ENCODE assay signal across 8 cellular contexts in the genomic region with DNA sequence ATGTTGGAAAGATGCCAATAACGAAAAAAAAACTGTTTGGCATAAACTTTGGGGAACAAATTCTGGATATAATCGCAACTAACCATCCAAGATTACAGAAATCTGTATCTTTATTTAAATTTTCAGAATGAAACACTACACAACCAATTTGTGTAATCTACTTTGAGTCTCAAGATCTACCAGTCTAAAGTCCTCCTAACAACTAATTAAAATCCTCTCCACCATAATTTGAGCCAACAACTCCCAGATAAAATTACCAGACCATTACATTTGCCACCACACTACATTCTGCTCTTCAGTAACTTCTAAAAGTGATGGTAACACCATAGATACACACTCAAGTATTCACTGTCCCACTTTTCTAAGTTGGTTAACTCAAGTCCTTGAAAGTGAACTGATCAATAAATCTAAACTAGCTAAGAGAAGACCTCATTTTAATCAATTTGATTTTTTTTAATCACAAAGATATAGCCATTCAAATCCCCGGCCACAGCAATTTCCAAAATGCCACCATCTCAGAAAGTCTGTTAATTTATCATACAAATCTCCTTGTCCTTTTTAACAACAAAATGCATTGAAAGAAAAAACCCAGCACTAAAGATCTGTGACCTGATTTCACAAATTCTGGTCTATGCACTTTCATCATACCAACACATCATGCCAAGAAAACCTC. TPM values are rescaled to one million over a fixed set of nuclear protein-coding genes. Genes with fewer than 3 reads are reported as not detected.
DNase-seq lines count a peak whose midpoint lies in the region; ATAC-seq, FAIRE-seq and TF ChIP-seq lines count a peak whose summit lies in the region.

No MANE protein-coding gene starts in this region.

- H3K36me3 ChIP-seq in mammary epithelial cell (ENCODE audit: insufficient read depth, low read length), result no peaks in the 10 kb centered on the region
- H3K36me3 ChIP-seq in mucosa of rectum (ENCODE audit: control insufficient read depth in 2 of 2, insufficient read depth in 2 of 2, low read length in 2 of 2), result no peaks in the 10 kb centered on the region

- ATAC-seq in A549 (no peak), GM21528 (IDR thresholded peaks at IDR 0.05; ENCODE audit: low FRiP score, unreplicated experiment) (no peak), GM21381 (IDR thresholded peaks at IDR 0.05; ENCODE audit: unreplicated experiment) (no peak)

- CTCF ChIA-PET in A549 (lab: Yijun Ruan, JAX) (interaction anchor here (1.3 to 1.4 kb wide), 2 partner anchors 15 to 158 kb away, joined by 3 to 5 read pairs; no protein-coding TSS in a partner anchor), mammary epithelial cell (lab: Charles Lee; ENCODE audit: low non-redundant PET) (no interaction called here)

- peak overlapping the region; percentile 95 for H3K4me3 Mint-ChIP-seq in HFFc6

- TF ChIP-seq EP300 in A549 (IDR thresholded peaks at IDR 0.05), result no peak

- DNase-seq in A549 (ENCODE audit: low read depth in 1 of 2, low spot score in 1 of 2), result no peak
- no peak for DNase-seq in HFFc6
- no peak for DNase-seq in mammary epithelial cell
- no peak for DNase-seq in NCI-H1436 (lab: John Stamatoyannopoulos, UW)
- DNase-seq in 8988T, result no peak

- peak overlapping the region; percentile 91 for H3K27ac Mint-ChIP-seq in HFFc6

- H3K9me3 ChIP-seq in A549 (no peaks in the 10 kb centered on the region), mammary epithelial cell (replicated peaks; ENCODE audit: insufficient read depth, low read length) (no peaks in the 10 kb centered on the region), mucosa of rectum (ENCODE audit: control insufficient read depth in 2 of 2, low read length in 2 of 2) (no peaks in the 10 kb centered on the region)

- peaks cover 63% of the 10 kb centered on the region for H3K79me2 ChIP-seq in mammary epithelial cell (ENCODE audit: insufficient read depth, low read length)

- TF ChIP-seq POLR2A in A549 (IDR thresholded peaks at IDR 0.05; ENCODE audit: low read length), result no peak

- H3K4me3 ChIP-seq in A549 (peak overlapping the region; percentile 60), mammary epithelial cell (replicated peaks in 1 of 3; ENCODE audit: insufficient read depth in 1 of 3, low read depth in 2 of 3, low read length in 3 of 3) (peak overlapping the region; percentile 67 to 95 (median 90)), mucosa of rectum (ENCODE audit: low read length in 2 of 2) (peak overlapping the region; percentile 76 to 96)

- WGBS in A549 (ENCODE audit: missing lambda C conversion rate), result 20% methylated on average over 3 of the region's 3 CpGs
- 56% methylated on average over 3 of the region's 3 CpGs for WGBS in mammary epithelial cell (ENCODE audit: low coverage, missing lambda C conversion rate)

- H3K4me1 Mint-ChIP-seq in HFFc6 (ENCODE audit: low read depth), result peaks cover 45% of the 10 kb centered on the region

- peaks cover 35% of the 10 kb centered on the region for H3K4me1 ChIP-seq in A549
- peaks cover 3% of the 10 kb centered on the region for H3K4me1 ChIP-seq in mammary epithelial cell (ENCODE audit: insufficient read depth, low read length)
- peaks cover 16 to 17% of the 10 kb centered on the region in 2 donors for H3K4me1 ChIP-seq in mucosa of rectum (ENCODE audit: control insufficient read depth in 2 of 2, insufficient read depth in 2 of 2, low read length in 2 of 2)

- in situ Hi-C loops in mammary epithelial cell (cut with MboI; ENCODE audit: low sequenced_read_pairs in 2 of 2), result no loop called here

- peaks cover 3% of the 10 kb centered on the region for H3K27me3 Mint-ChIP-seq in HFFc6 (ENCODE audit: insufficient read depth)

- H3K4me2 ChIP-seq in A549 (peak overlapping the region; percentile 85), mammary epithelial cell (ENCODE audit: insufficient read depth, low read depth, low read length) (peak overlapping the region; percentile 92)

- no TSS peak for BruUV-seq in mammary epithelial cell (replicated peaks; lab: Mats Ljungman, UMichigan)

- no peaks in the 10 kb centered on the region for H3K9me3 Mint-ChIP-seq in HFFc6

- POLR2A ChIA-PET in A549 (lab: Yijun Ruan, JAX), result interaction anchor here (1.4 to 4.0 kb wide), 2 partner anchors 17 to 117 kb away, joined by 5 to 55 read pairs; no protein-coding TSS in a partner anchor

- H3K36me3 Mint-ChIP-seq in HFFc6 (ENCODE audit: low read depth), result no peaks in the 10 kb centered on the region

- dilution Hi-C loops in mammary epithelial cell (cut with HindIII; ENCODE audit: low sequenced_read_pairs), result no loop called here

- intact Hi-C loops in mammary epithelial cell (cut with micrococcal nuclease), result no loop called here

- H3K9ac ChIP-seq in mammary epithelial cell (ENCODE audit: insufficient read depth, low read length) (peak overlapping the region; percentile 93), mucosa of rectum (ENCODE audit: low read depth in 1 of 2, low read length in 2 of 2) (peak overlapping the region; percentile 80 to 89)

- no peak for FAIRE-seq in A549 (lab: Jason Lieb, UNC)

- peak overlapping the region; percentile 99 for H3K27ac ChIP-seq in A549
- peak overlapping the region; percentile 83 for H3K27ac ChIP-seq in mammary epithelial cell (ENCODE audit: insufficient read depth, low read depth, low read length)
- peak overlapping the region; percentile 89 to 98 for H3K27ac ChIP-seq in mucosa of rectum (ENCODE audit: low read depth in 2 of 2, low read length in 2 of 2)

- no peak overlapping the region for H2AFZ ChIP-seq in mammary epithelial cell (ENCODE audit: low read depth, low read length)

- H3K27me3 ChIP-seq in mammary epithelial cell (ENCODE audit: insufficient read depth, low read length) (no peaks in the 10 kb centered on the region), mucosa of rectum (ENCODE audit: control insufficient read depth in 2 of 2, insufficient read depth in 2 of 2, low read length in 2 of 2) (no peaks in the 10 kb centered on the region)

- TF ChIP-seq CTCF in A549 (IDR thresholded peaks at IDR 0.05) (no peak), HFFc6 (IDR thresholded peaks at IDR 0.05) (no peak), mammary epithelial cell (conservative IDR thresholded peaks at IDR 0.05 in 1 of 2, IDR thresholded peaks at IDR 0.05 in 1 of 2; ENCODE audit: extremely low read depth in 1 of 2, insufficient read depth in 1 of 2, low read depth in 1 of 2, low read length in 2 of 2) (no peak)

- TF ChIP-seq RAD21 in A549 (conservative IDR thresholded peaks at IDR 0.05 in 1 of 2, IDR thresholded peaks at IDR 0.05 in 1 of 2), result no peak

- H4K20me1 ChIP-seq in mammary epithelial cell (ENCODE audit: insufficient read depth, low read length), result no peaks in the 10 kb centered on the region

TF ChIP-seq in A549, 52 proteins besides CTCF, POLR2A, EP300 and RAD21:
- TF ChIP-seq, protein P1, sequence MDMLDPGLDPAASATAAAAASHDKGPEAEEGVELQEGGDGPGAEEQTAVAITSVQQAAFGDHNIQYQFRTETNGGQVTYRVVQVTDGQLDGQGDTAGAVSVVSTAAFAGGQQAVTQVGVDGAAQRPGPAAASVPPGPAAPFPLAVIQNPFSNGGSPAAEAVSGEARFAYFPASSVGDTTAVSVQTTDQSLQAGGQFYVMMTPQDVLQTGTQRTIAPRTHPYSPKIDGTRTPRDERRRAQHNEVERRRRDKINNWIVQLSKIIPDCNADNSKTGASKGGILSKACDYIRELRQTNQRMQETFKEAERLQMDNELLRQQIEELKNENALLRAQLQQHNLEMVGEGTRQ (IDR thresholded peaks at IDR 0.05), result no peak

RNA-seq across cellular contexts. Expression of a gene that starts 1.9 kb away (rescaled TPM):
- polyA plus RNA-seq in A549 (2011; rRNA removed) (28.5 and 30.0 TPM in 2 replicates), A549 (2017; fragmentation: RNase III; extraction: RNeasy Plus Mini Kit Qiagen cat#74134 plus additional on column Dnase treatment) (12.0 to 13.6 TPM (median 13.3 TPM) in 3 replicates), mammary epithelial cell (10.9 TPM)
- 13.3 and 16.8 TPM in 2 replicates for polyA plus RNA-seq in A549 (2012; cell fraction: cytosol; rRNA removed)
- polyA plus RNA-seq in A549 (2012; cell fraction: nucleus; rRNA removed), result 16.9 and 26.7 TPM in 2 replicates
- polyA minus RNA-seq in A549 (2011; rRNA and poly(A)+ RNA removed), result 29.1 and 42.6 TPM in 2 replicates
- 10 to 100 TPM in 4 of 6 experiments, 1 to 10 TPM in 2; 8.8 to 11.9 (median 10.2) TPM for total RNA-seq in HFFc6 (2021; fragmentation: NEBNext Ultra II Directional; extraction: Animal tissue kit (Norgen Biotek cat#: 25700))
- 10 to 100 TPM; 22.3 to 46.0 TPM for total RNA-seq in mammary epithelial cell
- polyA minus RNA-seq in mammary epithelial cell, result 21.2 TPM
